Comparison of ENCODE assay signal across 9 cellular contexts in the genomic region with DNA sequence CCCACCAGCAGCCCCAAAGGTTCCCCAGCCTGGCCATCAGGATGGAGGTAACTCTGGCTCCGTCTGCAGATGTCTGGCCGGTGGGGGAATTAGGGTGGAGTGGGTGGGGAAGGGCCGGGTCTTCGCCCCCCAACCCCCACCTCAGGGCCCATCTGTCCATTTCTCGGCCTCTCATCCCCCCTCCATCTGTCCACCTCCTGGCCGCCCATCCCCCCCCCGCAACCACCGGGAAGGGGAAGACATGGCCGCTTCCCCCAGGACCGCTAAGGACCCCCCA. TPM values are rescaled to one million over a fixed set of nuclear protein-coding genes. Genes with fewer than 3 reads are reported as not detected.
A peak's percentile ranks its signal among the peaks of the same experiment; 100 is the strongest.
DNase-seq lines count a peak whose midpoint lies in the region; ATAC-seq and TF ChIP-seq lines count a peak whose summit lies in the region.
"Had no signal": no experiment of that assay in that cellular context is flagged by ENCODE, and none has a peak within 500 bp of the region (broad histone marks: within the 10 kb centered on the region; RNA-seq: fewer than 3 reads in every experiment).

No MANE protein-coding gene starts in this region.

- no peaks in the 10 kb centered on the region for H3K27me3 ChIP-seq in breast epithelium

- H3K4me1 Mint-ChIP-seq in nephron progenitor cell = peaks cover 17% of the 10 kb centered on the region

- DNase-seq in Jurkat, Clone E6-1 (ENCODE audit: low read depth, low spot score) = no peak
- DNase-seq in breast epithelium (ENCODE audit: low spot score in 2 of 2) (no peak), nephron progenitor cell (peak; percentile 33), NCI-H526 treated with DMSO at 0.1 percent for 48 hours (lab: John Stamatoyannopoulos, UW) (no peak), HuH-7.5 (ENCODE audit: low spot score) (no peak), epidermal melanocyte (ENCODE audit: insufficient read length, low spot score) (no peak)

- H3K4me3 Mint-ChIP-seq in nephron progenitor cell = peak overlapping the region; percentile 91

- no peaks in the 10 kb centered on the region for H3K9me3 Mint-ChIP-seq in nephron progenitor cell

- TF ChIP-seq CTCF in C4-2B (conservative IDR thresholded peaks at IDR 0.05) = no peak
- no peak for TF ChIP-seq CTCF in breast epithelium (IDR thresholded peaks at IDR 0.05)
- no peak for TF ChIP-seq CTCF in nephron progenitor cell (IDR thresholded peaks at IDR 0.05)

- intact Hi-C loops in breast epithelium (cut with DNase I; ENCODE audit: low total_unique reads) = loop anchor here (10.0 kb wide), 1 partner anchor 195 kb away; the partner anchor contains the start of gene PAK4

- peaks cover 46% of the 10 kb centered on the region for H3K27me3 Mint-ChIP-seq in nephron progenitor cell (ENCODE audit: low read depth, poor library complexity)

- no peak for ATAC-seq in esophagus mucosa

- H3K27ac Mint-ChIP-seq in nephron progenitor cell = no peak overlapping the region

- peaks cover 4% of the 10 kb centered on the region for H3K36me3 Mint-ChIP-seq in nephron progenitor cell (ENCODE audit: low read depth)

- peak overlapping the region; percentile 75 for H3K4me3 ChIP-seq in Jurkat, Clone E6-1 (ENCODE audit: low read length)
- H3K4me3 ChIP-seq in breast epithelium = peak overlapping the region in 2 of 3 donors; percentile 64 to 92

- H3K27ac ChIP-seq in C4-2B (peak overlapping the region; percentile 83), breast epithelium (no peak overlapping the region)

- no peaks in the 10 kb centered on the region for H3K4me1 ChIP-seq in breast epithelium

- H3K36me3 ChIP-seq in breast epithelium = no peaks in the 10 kb centered on the region

- TF ChIP-seq POLR2A in breast epithelium (IDR thresholded peaks at IDR 0.05) = no peak

- H3K9me3 ChIP-seq in breast epithelium = no peaks in the 10 kb centered on the region

RNA-seq across cellular contexts. Expression of gene LRFN1, which starts 0.8 kb away (rescaled TPM):
- 5.1 TPM for polyA plus RNA-seq in Jurkat, Clone E6-1 (2012; ENCODE audit: insufficient read depth, insufficient read length)
- total RNA-seq in breast epithelium = under 1 TPM; 0.16 to 0.66 (median 0.59) TPM
- total RNA-seq in esophagus mucosa = 0.08 TPM

RNA-seq across cellular contexts. Expression of gene GMFG, which starts 16.0 kb away (rescaled TPM):
- polyA plus RNA-seq in Jurkat, Clone E6-1 (2012; ENCODE audit: insufficient read depth, insufficient read length) = 540 TPM
- total RNA-seq in breast epithelium (10 to 100 TPM; 21.7 to 47.5 (median 26.6) TPM), esophagus mucosa (2.3 TPM)
- total RNA-seq: NCI-H460 had no signal

RNA-seq across cellular contexts. Expression of gene SAMD4B, which starts 22.4 kb away (rescaled TPM):
- 49.7 TPM for polyA plus RNA-seq in Jurkat, Clone E6-1 (2012; ENCODE audit: insufficient read depth, insufficient read length)
- total RNA-seq in breast epithelium (10 to 100 TPM; 57.4 to 65.2 (median 59.7) TPM), esophagus mucosa (53.3 TPM)

RNA-seq across cellular contexts. Expression of gene IFNL1, which starts 23.6 kb away (rescaled TPM):
- not detected for polyA plus RNA-seq in Jurkat, Clone E6-1 (2012; ENCODE audit: insufficient read depth, insufficient read length)
- not detected for total RNA-seq in breast epithelium
- total RNA-seq in esophagus mucosa = not detected
- total RNA-seq: NCI-H460 had no signal

RNA-seq across cellular contexts. Expression of gene IFNL2, which starts 51.6 kb away (rescaled TPM):
- not detected for polyA plus RNA-seq in Jurkat, Clone E6-1 (2012; ENCODE audit: insufficient read depth, insufficient read length)
- not detected for total RNA-seq in breast epithelium
- total RNA-seq in esophagus mucosa = not detected
- total RNA-seq: NCI-H460 had no signal
